ENCODE assay signal across 8 cellular contexts in the genomic region with DNA sequence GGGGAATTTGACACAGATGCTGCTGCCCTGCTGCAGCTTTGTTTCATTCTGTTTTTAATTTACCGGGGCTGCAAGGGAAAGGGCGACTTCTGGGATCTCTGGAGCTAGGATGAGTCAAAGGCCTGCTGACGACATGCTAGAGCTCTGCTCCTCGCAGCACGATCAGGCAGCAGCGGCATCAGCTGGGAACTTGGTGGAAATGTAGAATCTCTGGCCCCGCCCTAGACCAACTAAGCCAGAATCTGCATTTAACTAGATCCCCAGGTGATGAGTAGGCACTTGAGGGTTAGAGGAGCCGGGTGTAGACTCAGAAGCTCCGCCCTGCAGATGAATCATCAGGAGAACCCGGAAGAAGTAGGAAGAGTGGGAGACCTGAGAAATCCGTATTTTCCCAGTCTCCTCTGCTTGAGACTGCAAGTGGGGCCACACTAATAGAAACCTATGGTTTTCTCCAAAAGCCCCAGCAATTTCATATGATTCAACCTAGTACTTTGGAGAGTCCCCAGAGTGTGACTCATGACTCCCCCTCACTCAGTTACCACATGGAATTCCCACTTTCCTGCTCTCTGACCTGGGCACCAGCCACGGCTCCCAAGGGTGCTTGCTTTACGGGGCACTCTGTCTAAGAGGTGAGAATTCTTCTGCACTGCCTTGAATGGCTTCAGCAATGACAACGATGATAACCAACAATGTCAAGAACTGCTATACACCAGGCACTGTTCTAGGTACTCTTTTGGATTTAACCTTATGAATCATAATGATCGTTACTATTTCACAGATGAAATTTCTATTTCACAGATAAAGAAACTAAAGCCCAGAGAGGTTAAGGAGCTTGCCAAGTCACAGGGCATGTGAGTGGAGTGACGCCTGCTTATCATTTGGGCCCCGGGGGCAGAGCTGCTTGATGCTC. TPM values are rescaled to one million over a fixed set of nuclear protein-coding genes. Genes with fewer than 3 reads are reported as not detected.
DNase-seq lines count a peak whose midpoint lies in the region; ATAC-seq, FAIRE-seq and TF ChIP-seq lines count a peak whose summit lies in the region.

No MANE protein-coding gene starts in this region.

- TF ChIP-seq POLR2A in body of pancreas (IDR thresholded peaks at IDR 0.05) = no peak

- H3K4me1 Mint-ChIP-seq in stimulated activated naive B cell treated with anti-CD40 and anti-IgM and Interleukin-4, amounts not matched to agents 10 μg/mL and 1 μg/mL and 100 μg/mL, for 72 hours = peaks cover 45 to 58% of the 10 kb centered on the region in 2 donors

- H3K4me3 ChIP-seq in AG04449 (ENCODE audit: low read depth, low read length) = peak overlapping the region; percentile 23
- no peak overlapping the region for H3K4me3 ChIP-seq in body of pancreas
- H3K4me3 ChIP-seq in left lung = no peak overlapping the region

- CTCF ChIA-PET in AG04449 (lab: Yijun Ruan, JAX) = interaction anchor here (0.6 to 2.2 kb wide), 5 partner anchors 22 to 85 kb away, joined by 3 to 8 read pairs (median 5); no protein-coding TSS in a partner anchor

- peak; percentile 88 for DNase-seq in AG04449 (ENCODE audit: low read depth, low spot score)
- peak; percentile 96 for DNase-seq in RCC 7860 (ENCODE audit: low spot score)
- peak in 1 of 4 donors; percentile 12 for DNase-seq in body of pancreas
- peak in 1 of 2 donors; percentile 67 for DNase-seq in left lung
- DNase-seq in stimulated activated naive B cell treated with anti-CD40 and anti-IgM and Interleukin-4, amounts not matched to agents 10 μg/mL and 1 μg/mL and 100 μg/mL, for 72 hours = peak; percentile 63

- no peaks in the 10 kb centered on the region for H3K36me3 ChIP-seq in body of pancreas (replicated peaks in 1 of 2; ENCODE audit: insufficient read depth in 1 of 2, low read depth in 2 of 2)
- no peaks in the 10 kb centered on the region for H3K36me3 ChIP-seq in left lung

- intact Hi-C loops in body of pancreas (cut with DNase I) (no loop called here), left lung (cut with DNase I) (no loop called here)

- no peaks in the 10 kb centered on the region for H3K9me3 ChIP-seq in body of pancreas
- no peaks in the 10 kb centered on the region for H3K9me3 ChIP-seq in left lung

- H3K4me1 ChIP-seq in body of pancreas (no peaks in the 10 kb centered on the region), left lung (no peaks in the 10 kb centered on the region)

- ATAC-seq in GM18870 (IDR thresholded peaks at IDR 0.05; ENCODE audit: unreplicated experiment) = peak; percentile 55
- ATAC-seq in HG03439 (IDR thresholded peaks at IDR 0.05; ENCODE audit: unreplicated experiment) = peak; percentile 53
- ATAC-seq in body of pancreas = peak; percentile 18
- ATAC-seq in left lung = peak; percentile 93
- ATAC-seq in stimulated activated naive B cell treated with anti-CD40 and anti-IgM and Interleukin-4, amounts not matched to agents 10 μg/mL and 1 μg/mL and 100 μg/mL, for 72 hours (replicated peaks) = peak; percentile 84 to 87
- ATAC-seq in HG03097 (IDR thresholded peaks at IDR 0.05; ENCODE audit: low FRiP score, unreplicated experiment) = no peak

- H3K27ac ChIP-seq in body of pancreas = no peak overlapping the region
- peak overlapping the region in 1 of 2 donors; percentile 8 for H3K27ac ChIP-seq in left lung

- FAIRE-seq in RCC 7860 (lab: Jason Lieb, UNC) = peak; percentile 85

- H3K4me3 Mint-ChIP-seq in stimulated activated naive B cell treated with anti-CD40 and anti-IgM and Interleukin-4, amounts not matched to agents 10 μg/mL and 1 μg/mL and 100 μg/mL, for 72 hours = peak overlapping the region; percentile 44 to 51

- peaks cover 0 to 2% of the 10 kb centered on the region in 2 donors for H3K27me3 ChIP-seq in body of pancreas
- H3K27me3 ChIP-seq in left lung = peaks cover 0 to 13% of the 10 kb centered on the region in 2 donors

- peaks cover 26 to 38% of the 10 kb centered on the region in 2 donors for H3K27me3 Mint-ChIP-seq in stimulated activated naive B cell treated with anti-CD40 and anti-IgM and Interleukin-4, amounts not matched to agents 10 μg/mL and 1 μg/mL and 100 μg/mL, for 72 hours

- peak overlapping the region; percentile 85 for H3K27ac Mint-ChIP-seq in stimulated activated naive B cell treated with anti-CD40 and anti-IgM and Interleukin-4, amounts not matched to agents 10 μg/mL and 1 μg/mL and 100 μg/mL, for 72 hours

- TF ChIP-seq CTCF in AG04449 (IDR thresholded peaks at IDR 0.05; ENCODE audit: insufficient read depth, low read length, missing control alignments) (peak; percentile 30), body of pancreas (IDR thresholded peaks at IDR 0.05) (no peak), left lung (IDR thresholded peaks at IDR 0.05) (no peak)

- 67 to 71% methylated on average over 15 to 17 of the region's 17 CpGs for WGBS in body of pancreas, 2 donors

- peaks cover 3 to 4% of the 10 kb centered on the region in 2 donors for H3K9me3 Mint-ChIP-seq in stimulated activated naive B cell treated with anti-CD40 and anti-IgM and Interleukin-4, amounts not matched to agents 10 μg/mL and 1 μg/mL and 100 μg/mL, for 72 hours

- POLR2A ChIA-PET in AG04449 (lab: Yijun Ruan, JAX) = interaction anchor here (0.7 to 3.3 kb wide), 5 partner anchors 22 to 51 kb away, joined by 3 to 18 read pairs (median 4); partner anchors contain the start of gene TUBB2A

- peaks cover 4 to 18% of the 10 kb centered on the region in 2 donors for H3K36me3 Mint-ChIP-seq in stimulated activated naive B cell treated with anti-CD40 and anti-IgM and Interleukin-4, amounts not matched to agents 10 μg/mL and 1 μg/mL and 100 μg/mL, for 72 hours

RNA-seq across cellular contexts. Expression of gene TUBB2B, which starts 18.1 kb away (rescaled TPM):
- total RNA-seq in body of pancreas (10 to 100 TPM in 1 of 2 donors, 1 to 10 TPM in 1; 1.3 to 10.6 TPM), left lung (1 to 10 TPM; 2.2 to 4.1 TPM)

RNA-seq across cellular contexts. Expression of gene PSMG4, which starts 49.4 kb away (rescaled TPM):
- total RNA-seq in body of pancreas (10 to 100 TPM; 10.9 to 11.2 TPM), left lung (10 to 100 TPM; 16.9 to 22.3 TPM)

RNA-seq across cellular contexts. Expression of gene TUBB2A, which starts 52.0 kb away (rescaled TPM):
- total RNA-seq in body of pancreas (10 to 100 TPM; 44.9 to 54.1 TPM), left lung (10 to 100 TPM; 27.0 to 42.5 TPM)
